ENCODE assay signal across 17 cellular contexts in the genomic region with DNA sequence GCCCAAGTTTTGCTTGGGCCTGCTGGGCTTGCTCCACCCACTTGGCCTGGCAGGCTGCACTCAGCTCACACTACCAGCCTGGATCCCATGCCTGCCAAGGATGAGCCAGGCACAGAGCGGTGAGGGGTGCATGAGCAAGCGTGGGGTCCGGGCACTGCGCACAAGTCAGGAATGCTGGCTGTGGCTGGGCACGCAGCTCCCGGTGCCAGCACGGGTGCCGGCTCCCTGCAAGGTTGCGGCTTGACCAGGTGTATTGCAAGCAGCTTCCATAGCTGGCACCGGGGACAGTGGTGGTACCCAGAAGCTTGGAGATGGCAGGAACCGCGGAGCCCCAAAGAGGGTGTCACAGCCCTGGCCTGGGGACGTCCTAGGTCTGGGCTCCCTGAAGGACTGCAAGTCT.
DNase-seq lines count a peak whose midpoint lies in the region; ATAC-seq and TF ChIP-seq lines count a peak whose summit lies in the region.
"Had no signal": no experiment of that assay in that cellular context is flagged by ENCODE, and none has a peak within 500 bp of the region (broad histone marks: within the 10 kb centered on the region; RNA-seq: fewer than 3 reads in every experiment).

No MANE protein-coding gene starts in this region.

- H3K79me1 ChIP-seq in trophoblast cell (ENCODE audit: low read length): peaks cover 14% of the 10 kb centered on the region

- no peak overlapping the region for H2BK120ac ChIP-seq in trophoblast cell (ENCODE audit: insufficient read depth, low read length, poor library complexity)

- H3K4me2 ChIP-seq in trophoblast cell (ENCODE audit: low read length): no peak overlapping the region
- H3K4me2 ChIP-seq: BLaER1 had no signal

- intact Hi-C loops in right cardiac atrium (cut with DNase I) (no loop called here), left ventricle myocardium inferior (cut with micrococcal nuclease) (no loop called here)

- no peak overlapping the region for H3K9ac ChIP-seq in trophoblast cell (ENCODE audit: low read length)
- H3K9ac ChIP-seq: BLaER1 had no signal

- H4K91ac ChIP-seq in trophoblast cell (ENCODE audit: low read depth, low read length): no peak overlapping the region

- peaks cover 3% of the 10 kb centered on the region for H3K79me2 ChIP-seq in trophoblast cell (ENCODE audit: control insufficient read depth, insufficient read depth, low read length, poor library complexity)

- H3K4me1 Mint-ChIP-seq in chondrocyte (ENCODE audit: low read depth): peaks cover 31% of the 10 kb centered on the region
- H3K4me1 Mint-ChIP-seq: B cell; CD4-positive, CD25-positive, alpha-beta regulatory T cell had no signal

- H3K4me1 ChIP-seq in right cardiac atrium (ENCODE audit: control insufficient read depth, insufficient read depth, low read length) (no peaks in the 10 kb centered on the region), left ventricle myocardium inferior (no peaks in the 10 kb centered on the region), trophoblast cell (ENCODE audit: control insufficient read depth in 1 of 2, insufficient read depth in 2 of 2, low read length in 2 of 2) (peaks cover 7 to 12% of the 10 kb centered on the region in 2 experiments)
- H3K4me1 ChIP-seq: BLaER1 had no signal

- peak overlapping the region; percentile 0 for H3K14ac ChIP-seq in trophoblast cell (ENCODE audit: low read length)

- no peaks in the 10 kb centered on the region for H3K9me3 ChIP-seq in right cardiac atrium (ENCODE audit: control insufficient read depth, low read length)
- no peaks in the 10 kb centered on the region for H3K9me3 ChIP-seq in left ventricle myocardium inferior (replicated peaks)
- H3K9me3 ChIP-seq in trophoblast cell (ENCODE audit: insufficient read depth, low read depth, low read length): no peaks in the 10 kb centered on the region
- H3K9me3 ChIP-seq: Caco-2 had no signal

- H3K27ac ChIP-seq in right cardiac atrium (ENCODE audit: low read length) (no peak overlapping the region), left ventricle myocardium inferior (replicated peaks) (no peak overlapping the region), trophoblast cell (ENCODE audit: low read depth, low read length) (no peak overlapping the region)
- H3K27ac ChIP-seq: BLaER1, C4-2B had no signal

- 96% methylated on average over 13 of the region's 13 CpGs for WGBS in right cardiac atrium
- WGBS in trophoblast cell (ENCODE audit: extremely low coverage, insufficient coverage, insufficient read length): no CpG with 5 or more reads among the region's 13 CpGs

- no peak overlapping the region for H3K4ac ChIP-seq in trophoblast cell (ENCODE audit: low read depth, low read length)

- H3K9me3 Mint-ChIP-seq in chondrocyte (ENCODE audit: low read depth): no peaks in the 10 kb centered on the region
- H3K9me3 Mint-ChIP-seq: CD8-positive, alpha-beta T cell had no signal

- TF ChIP-seq CTCF in left ventricle myocardium inferior (IDR thresholded peaks at IDR 0.05; ENCODE audit: borderline replicate concordance): no peak
- TF ChIP-seq CTCF in chondrocyte (IDR thresholded peaks at IDR 0.05): no peak

- H3K4me3 ChIP-seq in right cardiac atrium (ENCODE audit: low read length) (no peak overlapping the region), left ventricle myocardium inferior (no peak overlapping the region), trophoblast cell (ENCODE audit: low read depth, low read length) (no peak overlapping the region)
- H3K4me3 ChIP-seq: BLaER1 had no signal

- H2AFZ ChIP-seq in trophoblast cell (ENCODE audit: insufficient read depth, low read length, poor library complexity): no peak overlapping the region

- no peak overlapping the region for H4K12ac ChIP-seq in trophoblast cell (ENCODE audit: low read depth, low read length)

- H2BK5ac ChIP-seq in trophoblast cell (ENCODE audit: low read depth, low read length, poor library complexity): no peak overlapping the region

- no peaks in the 10 kb centered on the region for H3K27me3 ChIP-seq in right cardiac atrium (ENCODE audit: control insufficient read depth, insufficient read depth)
- no peaks in the 10 kb centered on the region for H3K27me3 ChIP-seq in left ventricle myocardium inferior (ENCODE audit: low read depth)
- H3K27me3 ChIP-seq in trophoblast cell (ENCODE audit: insufficient read depth, low read length): no peaks in the 10 kb centered on the region
- H3K27me3 ChIP-seq: BLaER1 had no signal

- no peaks in the 10 kb centered on the region for H3K36me3 ChIP-seq in left ventricle myocardium inferior
- H3K36me3 ChIP-seq in trophoblast cell (ENCODE audit: control insufficient read depth in 1 of 2, insufficient read depth in 2 of 2, low read length in 2 of 2): no peaks in the 10 kb centered on the region
- H3K36me3 ChIP-seq: BLaER1 had no signal

- H3K27me3 Mint-ChIP-seq in chondrocyte (ENCODE audit: low read depth): no peaks in the 10 kb centered on the region
- H3K27me3 Mint-ChIP-seq: B cell; CD4-positive, CD25-positive, alpha-beta regulatory T cell had no signal

- peak overlapping the region; percentile 59 for H2AK5ac ChIP-seq in trophoblast cell (ENCODE audit: low read length)

- no peak overlapping the region for H3K18ac ChIP-seq in trophoblast cell (ENCODE audit: low read length)

- peak overlapping the region; percentile 38 for H2BK12ac ChIP-seq in trophoblast cell (ENCODE audit: low read length)

- no peak for ATAC-seq in right cardiac atrium
- ATAC-seq: CD8-positive, alpha-beta T cell had no signal

- H3K23ac ChIP-seq in trophoblast cell (ENCODE audit: low read length): no peak overlapping the region

- peak in 2 of 3 donors; percentile 10 to 43 for DNase-seq in right cardiac atrium
- no peak for DNase-seq in left ventricle myocardium inferior
- DNase-seq in chondrocyte (ENCODE audit: low spot score): peak; percentile 85
- DNase-seq in trophoblast cell: no peak
- no peak for DNase-seq in NCI-H82 treated with DMSO at 0.1 percent for 48 hours (lab: John Stamatoyannopoulos, UW; ENCODE audit: unreplicated experiment)
- DNase-seq in activated CD4-positive, alpha-beta T cell treated with anti-CD3 and anti-CD28 coated beads for 1 hour: no peak
- DNase-seq in dedifferentiated amniotic fluid mesenchymal stem cell (ENCODE audit: extremely low spot score): no peak
- DNase-seq: Caco-2; CD4-positive, CD25-positive, alpha-beta regulatory T cell; CD8-positive, alpha-beta T cell; DMS153; DND-41; H7; HCEC 1CT had no signal

- H3K36me3 Mint-ChIP-seq in chondrocyte (ENCODE audit: low read depth): no peaks in the 10 kb centered on the region
- H3K36me3 Mint-ChIP-seq: CD4-positive, CD25-positive, alpha-beta regulatory T cell; CD8-positive, alpha-beta T cell had no signal

- H4K8ac ChIP-seq in trophoblast cell (ENCODE audit: low read depth, low read length): no peak overlapping the region

- no peak overlapping the region for H3K4me3 Mint-ChIP-seq in chondrocyte (ENCODE audit: unreplicated experiment)
- H3K4me3 Mint-ChIP-seq: B cell; CD4-positive, CD25-positive, alpha-beta regulatory T cell; CD8-positive, alpha-beta T cell had no signal

- no peak overlapping the region for H3K27ac Mint-ChIP-seq in chondrocyte (ENCODE audit: unreplicated experiment)
- H3K27ac Mint-ChIP-seq: B cell; CD4-positive, CD25-positive, alpha-beta regulatory T cell; CD8-positive, alpha-beta T cell had no signal

Comparison
In these comparisons a context has a peak if more than half of its experiments do, and no peak if none do; other contexts are left out.
1. DNase-seq: peak in right cardiac atrium (2 of 3) and chondrocyte (single experiment); none in left ventricle myocardium inferior (single experiment), trophoblast cell (0 of 2), NCI-H82 treated with DMSO at 0.1 percent for 48 hours (single experiment), activated CD4-positive, alpha-beta T cell treated with anti-CD3 and anti-CD28 coated beads for 1 hour (single experiment) and dedifferentiated amniotic fluid mesenchymal stem cell (single experiment).